8 cellular contexts compared by ENCODE assay signal in the genomic region with DNA sequence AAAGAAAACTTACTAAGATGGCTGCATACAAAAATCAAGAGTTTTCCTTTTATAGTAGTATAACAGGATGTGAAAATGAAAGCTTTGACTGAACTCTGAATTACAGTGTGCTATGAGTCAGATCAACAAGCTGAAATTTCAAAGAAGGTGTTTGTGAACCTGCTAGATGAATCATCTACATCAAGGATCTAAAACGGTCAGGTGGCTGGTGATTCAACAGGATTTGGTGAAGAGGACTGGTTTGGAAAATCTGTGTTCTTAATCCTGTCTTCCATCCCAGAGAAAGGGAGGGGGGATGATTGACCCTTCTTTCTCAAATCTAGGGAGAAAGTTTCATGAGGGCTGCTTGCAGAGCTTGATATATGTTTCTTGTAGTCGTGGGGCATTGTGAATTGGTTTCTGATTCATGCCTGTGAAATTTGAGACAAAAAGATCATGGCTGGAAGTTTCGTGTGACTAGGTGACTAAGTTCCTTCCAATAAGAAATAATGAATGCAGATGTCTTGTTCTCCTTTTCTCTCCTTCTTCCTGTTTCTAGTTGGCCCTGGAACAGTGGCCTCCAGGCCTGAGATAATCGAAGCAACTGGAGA.
DNase-seq lines count a peak whose midpoint lies in the region; ATAC-seq and TF ChIP-seq lines count a peak whose summit lies in the region.

No MANE protein-coding gene starts in this region.

- dilution Hi-C loops in mammary epithelial cell (cut with HindIII; ENCODE audit: low sequenced_read_pairs) = no loop called here

- H3K79me2 ChIP-seq in mammary epithelial cell (ENCODE audit: insufficient read depth, low read length) = no peaks in the 10 kb centered on the region

- peak overlapping the region; percentile 82 for H2AFZ ChIP-seq in mammary epithelial cell (ENCODE audit: low read depth, low read length)

- H3K36me3 ChIP-seq in mammary epithelial cell (ENCODE audit: insufficient read depth, low read length) = no peaks in the 10 kb centered on the region

- H4K20me1 ChIP-seq in mammary epithelial cell (ENCODE audit: insufficient read depth, low read length) = no peaks in the 10 kb centered on the region

- H3K9me3 ChIP-seq in mammary epithelial cell (replicated peaks; ENCODE audit: insufficient read depth, low read length) = no peaks in the 10 kb centered on the region

- 11% methylated on average over 4 of the region's 4 CpGs for WGBS in mammary epithelial cell (ENCODE audit: low coverage, missing lambda C conversion rate)

- peak overlapping the region; percentile 79 for H3K4me2 ChIP-seq in mammary epithelial cell (ENCODE audit: insufficient read depth, low read depth, low read length)

- in situ Hi-C loops in mammary epithelial cell (cut with MboI; ENCODE audit: low sequenced_read_pairs in 2 of 2) = no loop called here

- ATAC-seq in HG02870 (IDR thresholded peaks at IDR 0.05; ENCODE audit: unreplicated experiment) = peak; percentile 99

- DNase-seq in activated naive CD4-positive, alpha-beta T cell treated with Interleukin-2 at 50 U/mL for 16 hours = peak; percentile 5
- DNase-seq in activated naive CD4-positive, alpha-beta T cell (lab: John Stamatoyannopoulos, UW) = no peak
- DNase-seq in NOMO-1 (lab: John Stamatoyannopoulos, UW; ENCODE audit: unreplicated experiment in 2 of 2) = peak; percentile 70 to 98
- peak; percentile 96 for DNase-seq in mammary epithelial cell
- peak; percentile 16 for DNase-seq in stimulated activated CD4-positive, alpha-beta T cell treated with anti-CD3 and anti-CD28 coated beads, Interleukin-2, amount 100 ng/mL, for 4 hours (ENCODE audit: low read depth)
- no peak for DNase-seq in NCI-H2029 (lab: John Stamatoyannopoulos, UW)
- no peak for DNase-seq in retina

- peak overlapping the region; percentile 46 for H3K9ac ChIP-seq in mammary epithelial cell (ENCODE audit: insufficient read depth, low read length)

- H3K27ac ChIP-seq in mammary epithelial cell (ENCODE audit: insufficient read depth, low read depth, low read length) = peak overlapping the region; percentile 88

- TF ChIP-seq CTCF in mammary epithelial cell (conservative IDR thresholded peaks at IDR 0.05 in 1 of 2, IDR thresholded peaks at IDR 0.05 in 1 of 2; ENCODE audit: extremely low read depth in 1 of 2, insufficient read depth in 1 of 2, low read depth in 1 of 2, low read length in 2 of 2) = no peak

- CTCF ChIA-PET in mammary epithelial cell (lab: Charles Lee; ENCODE audit: low non-redundant PET) = no interaction called here

- H3K4me3 ChIP-seq in mammary epithelial cell (replicated peaks in 1 of 3; ENCODE audit: insufficient read depth in 1 of 3, low read depth in 2 of 3, low read length in 3 of 3) = peak overlapping the region in 1 of 3 experiments; percentile 48

- intact Hi-C loops in mammary epithelial cell (cut with micrococcal nuclease) = no loop called here

- H3K4me1 ChIP-seq in mammary epithelial cell (ENCODE audit: insufficient read depth, low read length) = peaks cover 11% of the 10 kb centered on the region

- no peaks in the 10 kb centered on the region for H3K27me3 ChIP-seq in mammary epithelial cell (ENCODE audit: insufficient read depth, low read length)

- no TSS peak for BruUV-seq in mammary epithelial cell (replicated peaks; lab: Mats Ljungman, UMichigan)

Comparison
In these comparisons a context has a peak if more than half of its experiments do, and no peak if none do; other contexts are left out.
1. DNase-seq: peak in activated naive CD4-positive, alpha-beta T cell treated with Interleukin-2 at 50 U/mL for 16 hours (single experiment), NOMO-1 (2 of 2), mammary epithelial cell (single experiment) and stimulated activated CD4-positive, alpha-beta T cell treated with anti-CD3 and anti-CD28 coated beads, Interleukin-2, amount 100 ng/mL, for 4 hours (single experiment); none in activated naive CD4-positive, alpha-beta T cell (0 of 4), NCI-H2029 (single experiment) and retina (single experiment).